1 cellular context compared by ENCODE assay signal in genomic region chr19:55623130-55623868, GRCh38.
A peak's percentile ranks its signal among the peaks of the same experiment; 100 is the strongest.
TF ChIP-seq lines count a peak whose summit lies in the region.

No MANE protein-coding gene starts in this region.

TF ChIP-seq in GM12878, 131 proteins besides CTCF, POLR2A, EP300 and RAD21:
- 0 out of 2 replicates have a peak, but pooled peaks have one; percentile 0 for TF ChIP-seq CBFB (IDR thresholded peaks at IDR 0.05; ENCODE audit: low read depth)
- TF ChIP-seq MTA3 (IDR thresholded peaks at IDR 0.05; ENCODE audit: borderline replicate concordance, low read length), result no peak
